ENCODE assay signal across 1 cellular context in the genomic region with DNA sequence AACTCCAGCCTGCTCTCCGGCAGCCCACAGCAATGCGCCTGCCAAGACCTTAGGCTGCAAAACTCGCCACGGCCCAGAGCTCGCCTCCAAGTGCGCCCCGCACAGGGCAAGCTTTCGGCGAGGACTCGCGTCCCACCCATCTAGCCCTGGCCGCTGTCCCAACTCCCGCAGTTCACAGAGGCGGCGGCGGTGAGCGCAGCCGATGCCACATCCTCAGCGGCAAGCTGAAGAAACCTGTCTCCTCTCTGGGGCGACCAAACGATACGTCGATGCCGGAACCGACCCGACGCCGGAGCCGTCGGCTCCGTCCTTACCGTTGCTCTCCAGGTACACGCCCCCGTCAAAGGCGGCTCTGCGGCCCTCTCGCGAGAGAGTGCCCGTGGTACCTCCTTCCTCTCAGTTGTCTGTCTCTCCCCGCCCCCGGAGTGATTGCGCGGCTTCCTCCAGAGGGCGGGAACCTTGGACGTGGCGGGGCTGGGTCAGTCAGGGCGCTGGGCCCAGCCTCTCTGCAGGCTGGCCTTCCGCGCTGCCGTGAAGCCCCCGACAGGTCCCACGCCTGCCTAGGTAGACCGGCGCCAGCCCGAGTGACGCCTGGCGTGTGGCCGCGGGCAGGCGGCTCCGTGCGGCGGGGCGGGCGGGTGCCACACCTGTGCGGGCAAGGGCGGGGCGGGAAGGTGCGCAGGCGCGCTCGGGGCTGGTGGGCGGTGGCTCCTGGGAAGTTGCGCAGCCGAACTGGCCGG.
TF ChIP-seq lines count a peak whose summit lies in the region.

No MANE protein-coding gene starts in this region.

TF ChIP-seq in HepG2, 621 proteins besides CTCF, POLR2A, EP300 and RAD21 (continued from another document and continues in another):
- peak; percentile 49 for TF ChIP-seq ZNF746 (CRISPR knock-in tag; IDR thresholded peaks at IDR 0.05)
- peak; percentile 85 for TF ChIP-seq REPIN1 (CRISPR knock-in tag; IDR thresholded peaks at IDR 0.05; ENCODE audit: borderline replicate concordance, low read depth)
- peak; percentile 80 for TF ChIP-seq KAT8 (CRISPR knock-in tag; IDR thresholded peaks at IDR 0.05)
- peak; percentile 95 for TF ChIP-seq IKZF4 (CRISPR knock-in tag; IDR thresholded peaks at IDR 0.05; ENCODE audit: borderline replicate concordance, low read depth, not compliant biosample characterization)
- peak; percentile 85; the same call in 1 of the 2 replicates for TF ChIP-seq ZNF350 (CRISPR knock-in tag; IDR thresholded peaks at IDR 0.05; ENCODE audit: borderline replicate concordance, low read depth)
- no peak for TF ChIP-seq ZNF207 (IDR thresholded peaks at IDR 0.05; ENCODE audit: borderline replicate concordance)
- TF ChIP-seq ZNF891 (CRISPR knock-in tag; IDR thresholded peaks at IDR 0.05): peak; percentile 85; the same call in 1 of the 2 replicates
- no peak; the same call in 1 of the 2 replicates for TF ChIP-seq ZNF431 (CRISPR knock-in tag; IDR thresholded peaks at IDR 0.05; ENCODE audit: borderline replicate concordance, low read depth)
- TF ChIP-seq FOXK2 (IDR thresholded peaks at IDR 0.05): no peak
- no peak for TF ChIP-seq ZNF382 (CRISPR knock-in tag; IDR thresholded peaks at IDR 0.05; ENCODE audit: borderline replicate concordance)
- no peak; the same call in 1 of the 2 replicates for TF ChIP-seq MIXL1 (CRISPR knock-in tag; IDR thresholded peaks at IDR 0.05)
- TF ChIP-seq NFE2 (CRISPR knock-in tag; IDR thresholded peaks at IDR 0.05): no peak
- peak; percentile 90 for TF ChIP-seq ZNF598 (CRISPR knock-in tag; IDR thresholded peaks at IDR 0.05; ENCODE audit: borderline replicate concordance)
- peak in 1 of 2 experiments; percentile 72; a peak in 3 of 4 replicates for TF ChIP-seq KLF16 (CRISPR knock-in tag; IDR thresholded peaks at IDR 0.05)
- TF ChIP-seq STAG1 (CRISPR knock-in tag; IDR thresholded peaks at IDR 0.05): no peak
- peak; percentile 93 for TF ChIP-seq ZNF790 (CRISPR knock-in tag; IDR thresholded peaks at IDR 0.05; ENCODE audit: borderline replicate concordance)
- peak; percentile 50; the same call in 1 of the 2 replicates for TF ChIP-seq SP5 (CRISPR knock-in tag; IDR thresholded peaks at IDR 0.05; ENCODE audit: borderline replicate concordance, low read depth)
- TF ChIP-seq ZNF230 (CRISPR knock-in tag; IDR thresholded peaks at IDR 0.05): peak; percentile 68; the same call in 1 of the 2 replicates
- peak; percentile 93 for TF ChIP-seq PHF8 (CRISPR knock-in tag; IDR thresholded peaks at IDR 0.05)
- TF ChIP-seq JUN (CRISPR knock-in tag; IDR thresholded peaks at IDR 0.05): no peak; the same call in 1 of the 2 replicates
- 0 out of 2 replicates have a peak, but pooled peaks have one; percentile 19 for TF ChIP-seq FLYWCH1 (CRISPR knock-in tag; IDR thresholded peaks at IDR 0.05)
- TF ChIP-seq, protein P1, sequence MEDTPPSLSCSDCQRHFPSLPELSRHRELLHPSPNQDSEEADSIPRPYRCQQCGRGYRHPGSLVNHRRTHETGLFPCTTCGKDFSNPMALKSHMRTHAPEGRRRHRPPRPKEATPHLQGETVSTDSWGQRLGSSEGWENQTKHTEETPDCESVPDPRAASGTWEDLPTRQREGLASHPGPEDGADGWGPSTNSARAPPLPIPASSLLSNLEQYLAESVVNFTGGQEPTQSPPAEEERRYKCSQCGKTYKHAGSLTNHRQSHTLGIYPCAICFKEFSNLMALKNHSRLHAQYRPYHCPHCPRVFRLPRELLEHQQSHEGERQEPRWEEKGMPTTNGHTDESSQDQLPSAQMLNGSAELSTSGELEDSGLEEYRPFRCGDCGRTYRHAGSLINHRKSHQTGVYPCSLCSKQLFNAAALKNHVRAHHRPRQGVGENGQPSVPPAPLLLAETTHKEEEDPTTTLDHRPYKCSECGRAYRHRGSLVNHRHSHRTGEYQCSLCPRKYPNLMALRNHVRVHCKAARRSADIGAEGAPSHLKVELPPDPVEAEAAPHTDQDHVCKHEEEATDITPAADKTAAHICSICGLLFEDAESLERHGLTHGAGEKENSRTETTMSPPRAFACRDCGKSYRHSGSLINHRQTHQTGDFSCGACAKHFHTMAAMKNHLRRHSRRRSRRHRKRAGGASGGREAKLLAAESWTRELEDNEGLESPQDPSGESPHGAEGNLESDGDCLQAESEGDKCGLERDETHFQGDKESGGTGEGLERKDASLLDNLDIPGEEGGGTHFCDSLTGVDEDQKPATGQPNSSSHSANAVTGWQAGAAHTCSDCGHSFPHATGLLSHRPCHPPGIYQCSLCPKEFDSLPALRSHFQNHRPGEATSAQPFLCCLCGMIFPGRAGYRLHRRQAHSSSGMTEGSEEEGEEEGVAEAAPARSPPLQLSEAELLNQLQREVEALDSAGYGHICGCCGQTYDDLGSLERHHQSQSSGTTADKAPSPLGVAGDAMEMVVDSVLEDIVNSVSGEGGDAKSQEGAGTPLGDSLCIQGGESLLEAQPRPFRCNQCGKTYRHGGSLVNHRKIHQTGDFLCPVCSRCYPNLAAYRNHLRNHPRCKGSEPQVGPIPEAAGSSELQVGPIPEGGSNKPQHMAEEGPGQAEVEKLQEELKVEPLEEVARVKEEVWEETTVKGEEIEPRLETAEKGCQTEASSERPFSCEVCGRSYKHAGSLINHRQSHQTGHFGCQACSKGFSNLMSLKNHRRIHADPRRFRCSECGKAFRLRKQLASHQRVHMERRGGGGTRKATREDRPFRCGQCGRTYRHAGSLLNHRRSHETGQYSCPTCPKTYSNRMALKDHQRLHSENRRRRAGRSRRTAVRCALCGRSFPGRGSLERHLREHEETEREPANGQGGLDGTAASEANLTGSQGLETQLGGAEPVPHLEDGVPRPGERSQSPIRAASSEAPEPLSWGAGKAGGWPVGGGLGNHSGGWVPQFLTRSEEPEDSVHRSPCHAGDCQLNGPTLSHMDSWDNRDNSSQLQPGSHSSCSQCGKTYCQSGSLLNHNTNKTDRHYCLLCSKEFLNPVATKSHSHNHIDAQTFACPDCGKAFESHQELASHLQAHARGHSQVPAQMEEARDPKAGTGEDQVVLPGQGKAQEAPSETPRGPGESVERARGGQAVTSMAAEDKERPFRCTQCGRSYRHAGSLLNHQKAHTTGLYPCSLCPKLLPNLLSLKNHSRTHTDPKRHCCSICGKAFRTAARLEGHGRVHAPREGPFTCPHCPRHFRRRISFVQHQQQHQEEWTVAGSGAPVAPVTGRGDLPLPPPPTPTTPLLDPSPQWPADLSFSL (CRISPR knock-in tag; IDR thresholded peaks at IDR 0.05): peak; percentile 84
- no peak for TF ChIP-seq TRIM24 (CRISPR knock-in tag; IDR thresholded peaks at IDR 0.05)
- TF ChIP-seq, protein P2, sequence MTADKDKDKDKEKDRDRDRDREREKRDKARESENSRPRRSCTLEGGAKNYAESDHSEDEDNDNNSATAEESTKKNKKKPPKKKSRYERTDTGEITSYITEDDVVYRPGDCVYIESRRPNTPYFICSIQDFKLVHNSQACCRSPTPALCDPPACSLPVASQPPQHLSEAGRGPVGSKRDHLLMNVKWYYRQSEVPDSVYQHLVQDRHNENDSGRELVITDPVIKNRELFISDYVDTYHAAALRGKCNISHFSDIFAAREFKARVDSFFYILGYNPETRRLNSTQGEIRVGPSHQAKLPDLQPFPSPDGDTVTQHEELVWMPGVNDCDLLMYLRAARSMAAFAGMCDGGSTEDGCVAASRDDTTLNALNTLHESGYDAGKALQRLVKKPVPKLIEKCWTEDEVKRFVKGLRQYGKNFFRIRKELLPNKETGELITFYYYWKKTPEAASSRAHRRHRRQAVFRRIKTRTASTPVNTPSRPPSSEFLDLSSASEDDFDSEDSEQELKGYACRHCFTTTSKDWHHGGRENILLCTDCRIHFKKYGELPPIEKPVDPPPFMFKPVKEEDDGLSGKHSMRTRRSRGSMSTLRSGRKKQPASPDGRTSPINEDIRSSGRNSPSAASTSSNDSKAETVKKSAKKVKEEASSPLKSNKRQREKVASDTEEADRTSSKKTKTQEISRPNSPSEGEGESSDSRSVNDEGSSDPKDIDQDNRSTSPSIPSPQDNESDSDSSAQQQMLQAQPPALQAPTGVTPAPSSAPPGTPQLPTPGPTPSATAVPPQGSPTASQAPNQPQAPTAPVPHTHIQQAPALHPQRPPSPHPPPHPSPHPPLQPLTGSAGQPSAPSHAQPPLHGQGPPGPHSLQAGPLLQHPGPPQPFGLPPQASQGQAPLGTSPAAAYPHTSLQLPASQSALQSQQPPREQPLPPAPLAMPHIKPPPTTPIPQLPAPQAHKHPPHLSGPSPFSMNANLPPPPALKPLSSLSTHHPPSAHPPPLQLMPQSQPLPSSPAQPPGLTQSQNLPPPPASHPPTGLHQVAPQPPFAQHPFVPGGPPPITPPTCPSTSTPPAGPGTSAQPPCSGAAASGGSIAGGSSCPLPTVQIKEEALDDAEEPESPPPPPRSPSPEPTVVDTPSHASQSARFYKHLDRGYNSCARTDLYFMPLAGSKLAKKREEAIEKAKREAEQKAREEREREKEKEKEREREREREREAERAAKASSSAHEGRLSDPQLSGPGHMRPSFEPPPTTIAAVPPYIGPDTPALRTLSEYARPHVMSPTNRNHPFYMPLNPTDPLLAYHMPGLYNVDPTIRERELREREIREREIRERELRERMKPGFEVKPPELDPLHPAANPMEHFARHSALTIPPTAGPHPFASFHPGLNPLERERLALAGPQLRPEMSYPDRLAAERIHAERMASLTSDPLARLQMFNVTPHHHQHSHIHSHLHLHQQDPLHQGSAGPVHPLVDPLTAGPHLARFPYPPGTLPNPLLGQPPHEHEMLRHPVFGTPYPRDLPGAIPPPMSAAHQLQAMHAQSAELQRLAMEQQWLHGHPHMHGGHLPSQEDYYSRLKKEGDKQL (CRISPR knock-in tag; IDR thresholded peaks at IDR 0.05; ENCODE audit: low read depth): no peak
- TF ChIP-seq, protein P3, sequence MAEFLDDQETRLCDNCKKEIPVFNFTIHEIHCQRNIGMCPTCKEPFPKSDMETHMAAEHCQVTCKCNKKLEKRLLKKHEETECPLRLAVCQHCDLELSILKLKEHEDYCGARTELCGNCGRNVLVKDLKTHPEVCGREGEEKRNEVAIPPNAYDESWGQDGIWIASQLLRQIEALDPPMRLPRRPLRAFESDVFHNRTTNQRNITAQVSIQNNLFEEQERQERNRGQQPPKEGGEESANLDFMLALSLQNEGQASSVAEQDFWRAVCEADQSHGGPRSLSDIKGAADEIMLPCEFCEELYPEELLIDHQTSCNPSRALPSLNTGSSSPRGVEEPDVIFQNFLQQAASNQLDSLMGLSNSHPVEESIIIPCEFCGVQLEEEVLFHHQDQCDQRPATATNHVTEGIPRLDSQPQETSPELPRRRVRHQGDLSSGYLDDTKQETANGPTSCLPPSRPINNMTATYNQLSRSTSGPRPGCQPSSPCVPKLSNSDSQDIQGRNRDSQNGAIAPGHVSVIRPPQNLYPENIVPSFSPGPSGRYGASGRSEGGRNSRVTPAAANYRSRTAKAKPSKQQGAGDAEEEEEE (CRISPR knock-in tag; IDR thresholded peaks at IDR 0.05; ENCODE audit: borderline replicate concordance): no peak
- no peak for TF ChIP-seq TCF12 (IDR thresholded peaks at IDR 0.05)
- TF ChIP-seq TCF12 (CRISPR knock-in tag; IDR thresholded peaks at IDR 0.05): no peak; the same call in 1 of the 2 replicates
- TF ChIP-seq, protein P4, sequence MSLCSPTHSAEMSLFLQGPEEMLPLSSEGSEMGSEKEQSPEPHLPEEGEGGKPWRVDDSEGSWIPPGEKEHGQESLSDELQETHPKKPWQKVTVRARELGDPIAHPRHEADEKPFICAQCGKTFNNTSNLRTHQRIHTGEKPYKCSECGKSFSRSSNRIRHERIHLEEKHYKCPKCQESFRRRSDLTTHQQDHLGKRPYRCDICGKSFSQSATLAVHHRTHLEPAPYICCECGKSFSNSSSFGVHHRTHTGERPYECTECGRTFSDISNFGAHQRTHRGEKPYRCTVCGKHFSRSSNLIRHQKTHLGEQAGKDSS (CRISPR knock-in tag; IDR thresholded peaks at IDR 0.05; ENCODE audit: borderline replicate concordance, low read depth): peak; percentile 75
- peak; percentile 5; the same call in 1 of the 2 replicates for TF ChIP-seq MTF2 (CRISPR knock-in tag; IDR thresholded peaks at IDR 0.05; ENCODE audit: borderline replicate concordance)
- no peak for TF ChIP-seq TEAD2 (CRISPR knock-in tag; IDR thresholded peaks at IDR 0.05)
- peak; percentile 71 for TF ChIP-seq SP4 (CRISPR knock-in tag; IDR thresholded peaks at IDR 0.05)
- TF ChIP-seq, protein P5, sequence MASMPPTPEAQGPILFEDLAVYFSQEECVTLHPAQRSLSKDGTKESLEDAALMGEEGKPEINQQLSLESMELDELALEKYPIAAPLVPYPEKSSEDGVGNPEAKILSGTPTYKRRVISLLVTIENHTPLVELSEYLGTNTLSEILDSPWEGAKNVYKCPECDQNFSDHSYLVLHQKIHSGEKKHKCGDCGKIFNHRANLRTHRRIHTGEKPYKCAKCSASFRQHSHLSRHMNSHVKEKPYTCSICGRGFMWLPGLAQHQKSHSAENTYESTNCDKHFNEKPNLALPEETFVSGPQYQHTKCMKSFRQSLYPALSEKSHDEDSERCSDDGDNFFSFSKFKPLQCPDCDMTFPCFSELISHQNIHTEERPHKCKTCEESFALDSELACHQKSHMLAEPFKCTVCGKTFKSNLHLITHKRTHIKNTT (CRISPR knock-in tag; IDR thresholded peaks at IDR 0.05): no peak
- TF ChIP-seq ZSCAN25 (CRISPR knock-in tag; IDR thresholded peaks at IDR 0.05): peak; percentile 80; the same call in 1 of the 2 replicates
- TF ChIP-seq KDM3A (CRISPR knock-in tag; IDR thresholded peaks at IDR 0.05; ENCODE audit: low read depth): no peak
- TF ChIP-seq, protein P6, sequence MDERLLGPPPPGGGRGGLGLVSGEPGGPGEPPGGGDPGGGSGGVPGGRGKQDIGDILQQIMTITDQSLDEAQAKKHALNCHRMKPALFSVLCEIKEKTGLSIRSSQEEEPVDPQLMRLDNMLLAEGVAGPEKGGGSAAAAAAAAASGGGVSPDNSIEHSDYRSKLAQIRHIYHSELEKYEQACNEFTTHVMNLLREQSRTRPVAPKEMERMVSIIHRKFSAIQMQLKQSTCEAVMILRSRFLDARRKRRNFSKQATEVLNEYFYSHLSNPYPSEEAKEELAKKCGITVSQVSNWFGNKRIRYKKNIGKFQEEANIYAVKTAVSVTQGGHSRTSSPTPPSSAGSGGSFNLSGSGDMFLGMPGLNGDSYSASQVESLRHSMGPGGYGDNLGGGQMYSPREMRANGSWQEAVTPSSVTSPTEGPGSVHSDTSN (CRISPR knock-in tag; IDR thresholded peaks at IDR 0.05): no peak
- TF ChIP-seq, protein P7, sequence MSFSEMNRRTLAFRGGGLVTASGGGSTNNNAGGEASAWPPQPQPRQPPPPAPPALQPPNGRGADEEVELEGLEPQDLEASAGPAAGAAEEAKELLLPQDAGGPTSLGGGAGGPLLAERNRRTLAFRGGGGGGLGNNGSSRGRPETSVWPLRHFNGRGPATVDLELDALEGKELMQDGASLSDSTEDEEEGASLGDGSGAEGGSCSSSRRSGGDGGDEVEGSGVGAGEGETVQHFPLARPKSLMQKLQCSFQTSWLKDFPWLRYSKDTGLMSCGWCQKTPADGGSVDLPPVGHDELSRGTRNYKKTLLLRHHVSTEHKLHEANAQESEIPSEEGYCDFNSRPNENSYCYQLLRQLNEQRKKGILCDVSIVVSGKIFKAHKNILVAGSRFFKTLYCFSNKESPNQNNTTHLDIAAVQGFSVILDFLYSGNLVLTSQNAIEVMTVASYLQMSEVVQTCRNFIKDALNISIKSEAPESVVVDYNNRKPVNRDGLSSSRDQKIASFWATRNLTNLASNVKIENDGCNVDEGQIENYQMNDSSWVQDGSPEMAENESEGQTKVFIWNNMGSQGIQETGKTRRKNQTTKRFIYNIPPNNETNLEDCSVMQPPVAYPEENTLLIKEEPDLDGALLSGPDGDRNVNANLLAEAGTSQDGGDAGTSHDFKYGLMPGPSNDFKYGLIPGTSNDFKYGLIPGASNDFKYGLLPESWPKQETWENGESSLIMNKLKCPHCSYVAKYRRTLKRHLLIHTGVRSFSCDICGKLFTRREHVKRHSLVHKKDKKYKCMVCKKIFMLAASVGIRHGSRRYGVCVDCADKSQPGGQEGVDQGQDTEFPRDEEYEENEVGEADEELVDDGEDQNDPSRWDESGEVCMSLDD (CRISPR knock-in tag; IDR thresholded peaks at IDR 0.05; ENCODE audit: borderline replicate concordance): 0 out of 2 replicates have a peak, but pooled peaks have one; percentile 66
- peak; percentile 55; the same call in 1 of the 2 replicates for TF ChIP-seq ZNF766 (CRISPR knock-in tag; IDR thresholded peaks at IDR 0.05; ENCODE audit: borderline replicate concordance)
- TF ChIP-seq MXD4 (CRISPR knock-in tag; IDR thresholded peaks at IDR 0.05): 0 out of 2 replicates have a peak, but pooled peaks have one; percentile 37
